ENCODE assay signal across 20 cellular contexts in genomic region chr13:22198001-22198400, GRCh38.
A peak's percentile ranks its signal among the peaks of the same experiment; 100 is the strongest.
DNase-seq lines count a peak whose midpoint lies in the region; ATAC-seq and TF ChIP-seq lines count a peak whose summit lies in the region.
"Had no signal": no experiment of that assay in that cellular context is flagged by ENCODE, and none has a peak within 500 bp of the region (broad histone marks: within the 10 kb centered on the region; RNA-seq: fewer than 3 reads in every experiment).

No MANE protein-coding gene starts in this region.

- TF ChIP-seq EP300 in tibial nerve (IDR thresholded peaks at IDR 0.05): peak; percentile 29 to 35

- intact Hi-C loops in heart left ventricle (cut with DNase I): loop anchor here in 2 of 10 donors (10.0 kb wide), 2 partner anchors 247 to 523 kb away; partner anchors contain the start of gene FGF9 (in 1 of the 2)

- H3K27me3 ChIP-seq in heart left ventricle (no peaks in the 10 kb centered on the region), tibial nerve (no peaks in the 10 kb centered on the region)
- H3K27me3 ChIP-seq: BE2C, esophagus squamous epithelium had no signal

- TF ChIP-seq POLR2A in heart left ventricle (IDR thresholded peaks at IDR 0.05): peak in 1 of 2 donors; percentile 9
- no peak for TF ChIP-seq POLR2A in tibial nerve (IDR thresholded peaks at IDR 0.05)

- H3K36me3 ChIP-seq in heart left ventricle (no peaks in the 10 kb centered on the region), tibial nerve (no peaks in the 10 kb centered on the region)
- H3K36me3 ChIP-seq: BE2C, esophagus squamous epithelium had no signal

- H3K4me1 ChIP-seq in heart left ventricle: peaks cover 0 to 21% (median 8%) of the 10 kb centered on the region in 12 donors
- peaks cover 0 to 14% (median 0%) of the 10 kb centered on the region in 4 donors for H3K4me1 ChIP-seq in tibial nerve
- H3K4me1 ChIP-seq: BE2C, psoas muscle had no signal

- WGBS in heart left ventricle, 4 donors: 32 to 53% (median 42%) methylated on average over 4 of the region's 4 CpGs
- 56 to 69% methylated on average over 4 of the region's 4 CpGs for WGBS in tibial nerve, 2 donors

- TF ChIP-seq CTCF in heart left ventricle (IDR thresholded peaks at IDR 0.05) (no peak), tibial nerve (IDR thresholded peaks at IDR 0.05) (no peak)

- peak overlapping the region in 3 of 12 donors; percentile 2 to 37 (median 15) for H3K27ac ChIP-seq in heart left ventricle
- H3K27ac ChIP-seq in tibial nerve: peak overlapping the region in 1 of 4 donors; percentile 32
- H3K27ac ChIP-seq: esophagus squamous epithelium, psoas muscle had no signal

- H3K4me3 ChIP-seq in heart left ventricle (peak overlapping the region in 3 of 12 donors; percentile 11 to 17 (median 13)), tibial nerve (peak overlapping the region in 1 of 4 donors; percentile 13)
- H3K4me3 ChIP-seq: psoas muscle had no signal

- DNase-seq in NCI-H748 (lab: John Stamatoyannopoulos, UW; ENCODE audit: unreplicated experiment) (peak; percentile 79), heart left ventricle (no peak), occipital lobe (lab: John Stamatoyannopoulos, UW) (peak; percentile 33), tibial nerve (ENCODE audit: low spot score in 2 of 2) (peak in 1 of 2 donors; percentile 16), OCI-M2 (lab: John Stamatoyannopoulos, UW; ENCODE audit: unreplicated experiment) (no peak)
- no peak for DNase-seq in stimulated activated naive CD4-positive, alpha-beta T cell (lab: John Stamatoyannopoulos, UW)
- DNase-seq: activated CD4-positive, alpha-beta T cell treated with anti-CD3 and anti-CD28 coated beads for 4 hours; activated effector memory CD4-positive, alpha-beta T cell treated with Interleukin-2 at 50 U/mL for 16 hours; BE2C; Calu3; effector CD4-positive, alpha-beta T cell; esophagus squamous epithelium; HFFc6; NCI-H1436 treated with DMSO at 0.1 percent for 48 hours; NCI-H2227 treated with DMSO at 0.1 percent for 48 hours; NK-92 treated with Interleukin-12 subunit alpha and Interleukin-12 subunit beta, amount 100 ng/mL, for 24 hours; psoas muscle had no signal

- H3K9me3 ChIP-seq in heart left ventricle (no peaks in the 10 kb centered on the region), tibial nerve (no peaks in the 10 kb centered on the region)
- H3K9me3 ChIP-seq: BE2C, esophagus squamous epithelium, psoas muscle had no signal

- peak; percentile 76 to 88 (median 86) for ATAC-seq in heart left ventricle
- ATAC-seq in GM21360 (IDR thresholded peaks at IDR 0.05; ENCODE audit: unreplicated experiment): no peak
- ATAC-seq: natural killer cell treated with Interleukin-12 subunit alpha and Interleukin-12 subunit beta and Interleukin-15 and Interleukin-18, amount 100 ng/mL, for 72 hours; psoas muscle; stimulated activated effector memory CD8-positive, alpha-beta T cell treated with anti-CD3 and anti-CD28 coated beads, Interleukin-12 subunit alpha, Interleukin-12 subunit beta, amount 100 ng/mL, for 72 hours had no signal

Comparison
In these comparisons a context has a peak if more than half of its experiments do, and no peak if none do; other contexts are left out.
1. DNase-seq: peak in NCI-H748 (single experiment) and occipital lobe (single experiment); none in heart left ventricle (0 of 5), stimulated activated naive CD4-positive, alpha-beta T cell (0 of 6) and OCI-M2 (single experiment).